Comparison of ENCODE assay signal across 1 cellular context in genomic region chr11:9594267-9595046, GRCh38.
TF ChIP-seq lines count a peak whose summit lies in the region.

No MANE protein-coding gene starts in this region.

TF ChIP-seq in HepG2, 621 proteins besides CTCF, POLR2A, EP300 and RAD21:
- no peak for TF ChIP-seq HIVEP1 (CRISPR knock-in tag; IDR thresholded peaks at IDR 0.05)
- TF ChIP-seq ZEB1 (IDR thresholded peaks at IDR 0.05; ENCODE audit: insufficient replicate concordance, low read depth): no peak
- TF ChIP-seq SMAD3 (CRISPR knock-in tag; IDR thresholded peaks at IDR 0.05): no peak
- TF ChIP-seq, protein P1, sequence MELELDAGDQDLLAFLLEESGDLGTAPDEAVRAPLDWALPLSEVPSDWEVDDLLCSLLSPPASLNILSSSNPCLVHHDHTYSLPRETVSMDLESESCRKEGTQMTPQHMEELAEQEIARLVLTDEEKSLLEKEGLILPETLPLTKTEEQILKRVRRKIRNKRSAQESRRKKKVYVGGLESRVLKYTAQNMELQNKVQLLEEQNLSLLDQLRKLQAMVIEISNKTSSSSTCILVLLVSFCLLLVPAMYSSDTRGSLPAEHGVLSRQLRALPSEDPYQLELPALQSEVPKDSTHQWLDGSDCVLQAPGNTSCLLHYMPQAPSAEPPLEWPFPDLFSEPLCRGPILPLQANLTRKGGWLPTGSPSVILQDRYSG (CRISPR knock-in tag; IDR thresholded peaks at IDR 0.05): no peak
- no peak for TF ChIP-seq ZBTB8A (CRISPR knock-in tag; IDR thresholded peaks at IDR 0.05; ENCODE audit: borderline replicate concordance, low read depth)
- TF ChIP-seq SRSF4 (IDR thresholded peaks at IDR 0.05; ENCODE audit: low read depth, low read length, poor library complexity, severe bottlenecking): no peak
- TF ChIP-seq ZNF225 (CRISPR knock-in tag; IDR thresholded peaks at IDR 0.05): no peak
- no peak for TF ChIP-seq ZNF230 (CRISPR knock-in tag; IDR thresholded peaks at IDR 0.05)
- TF ChIP-seq ZNF720 (CRISPR knock-in tag; IDR thresholded peaks at IDR 0.05): no peak
- TF ChIP-seq REXO4 (CRISPR knock-in tag; IDR thresholded peaks at IDR 0.05; ENCODE audit: borderline replicate concordance): no peak
- no peak for TF ChIP-seq ZNF800 (CRISPR knock-in tag; IDR thresholded peaks at IDR 0.05)
- TF ChIP-seq ZNF879 (CRISPR knock-in tag; IDR thresholded peaks at IDR 0.05): no peak
- no peak for TF ChIP-seq ATF3 (CRISPR knock-in tag; IDR thresholded peaks at IDR 0.05)
- TF ChIP-seq GTF3A (CRISPR knock-in tag; conservative IDR thresholded peaks at IDR 0.05): no peak
- TF ChIP-seq ZNF253 (CRISPR knock-in tag; IDR thresholded peaks at IDR 0.05; ENCODE audit: borderline replicate concordance): no peak
- TF ChIP-seq BRF2 (CRISPR knock-in tag; IDR thresholded peaks at IDR 0.05): no peak
- TF ChIP-seq, protein P2, sequence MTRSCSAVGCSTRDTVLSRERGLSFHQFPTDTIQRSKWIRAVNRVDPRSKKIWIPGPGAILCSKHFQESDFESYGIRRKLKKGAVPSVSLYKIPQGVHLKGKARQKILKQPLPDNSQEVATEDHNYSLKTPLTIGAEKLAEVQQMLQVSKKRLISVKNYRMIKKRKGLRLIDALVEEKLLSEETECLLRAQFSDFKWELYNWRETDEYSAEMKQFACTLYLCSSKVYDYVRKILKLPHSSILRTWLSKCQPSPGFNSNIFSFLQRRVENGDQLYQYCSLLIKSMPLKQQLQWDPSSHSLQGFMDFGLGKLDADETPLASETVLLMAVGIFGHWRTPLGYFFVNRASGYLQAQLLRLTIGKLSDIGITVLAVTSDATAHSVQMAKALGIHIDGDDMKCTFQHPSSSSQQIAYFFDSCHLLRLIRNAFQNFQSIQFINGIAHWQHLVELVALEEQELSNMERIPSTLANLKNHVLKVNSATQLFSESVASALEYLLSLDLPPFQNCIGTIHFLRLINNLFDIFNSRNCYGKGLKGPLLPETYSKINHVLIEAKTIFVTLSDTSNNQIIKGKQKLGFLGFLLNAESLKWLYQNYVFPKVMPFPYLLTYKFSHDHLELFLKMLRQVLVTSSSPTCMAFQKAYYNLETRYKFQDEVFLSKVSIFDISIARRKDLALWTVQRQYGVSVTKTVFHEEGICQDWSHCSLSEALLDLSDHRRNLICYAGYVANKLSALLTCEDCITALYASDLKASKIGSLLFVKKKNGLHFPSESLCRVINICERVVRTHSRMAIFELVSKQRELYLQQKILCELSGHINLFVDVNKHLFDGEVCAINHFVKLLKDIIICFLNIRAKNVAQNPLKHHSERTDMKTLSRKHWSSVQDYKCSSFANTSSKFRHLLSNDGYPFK (CRISPR knock-in tag; IDR thresholded peaks at IDR 0.05; ENCODE audit: borderline replicate concordance): no peak
- no peak for TF ChIP-seq FLYWCH1 (CRISPR knock-in tag; IDR thresholded peaks at IDR 0.05)
TF ChIP-seq in HepG2: peak in this region for 0.
